In genomic region chr3:38565339-38566214, GRCh38 we compare ENCODE assay signal across 19 cellular contexts.
DNase-seq lines count a peak whose midpoint lies in the region; ATAC-seq, FAIRE-seq and TF ChIP-seq lines count a peak whose summit lies in the region.
"Had no signal": no experiment of that assay in that cellular context is flagged by ENCODE, and none has a peak within 500 bp of the region (broad histone marks: within the 10 kb centered on the region; RNA-seq: fewer than 3 reads in every experiment).

No MANE protein-coding gene starts in this region.

- H3K36me3 Mint-ChIP-seq in activated naive CD8-positive, alpha-beta T cell treated with anti-CD3 and anti-CD28 coated beads, Interleukin-2, amount 10 ng/mL, durations not matched to agents 7 days and 5 days = no peaks in the 10 kb centered on the region
- H3K36me3 Mint-ChIP-seq in activated naive CD8-positive, alpha-beta T cell treated with anti-CD3 and anti-CD28 coated beads, Interleukin-2, amount 50 U/mL, for 24 hours (ENCODE audit: low read depth) = no peaks in the 10 kb centered on the region
- H3K36me3 Mint-ChIP-seq in WTC11 = no peaks in the 10 kb centered on the region

- ATAC-seq in activated naive CD8-positive, alpha-beta T cell treated with anti-CD3 and anti-CD28 coated beads, Interleukin-2, amount 10 ng/mL, durations not matched to agents 7 days and 5 days (ENCODE audit: low read depth) = no peak
- ATAC-seq in activated naive CD8-positive, alpha-beta T cell treated with anti-CD3 and anti-CD28 coated beads, Interleukin-2, amount 50 U/mL, for 24 hours = no peak
- no peak for ATAC-seq in WTC11
- no peak for ATAC-seq in sciatic nerve
- no peak for ATAC-seq in HG03520 (IDR thresholded peaks at IDR 0.05; ENCODE audit: unreplicated experiment)

- no peak for TF ChIP-seq CTCF in WTC11 (IDR thresholded peaks at IDR 0.05)
- no peak for TF ChIP-seq CTCF in kidney (IDR thresholded peaks at IDR 0.05; ENCODE audit: borderline replicate concordance, extremely low read depth, insufficient read depth)

- no peak for FAIRE-seq in kidney (lab: Jason Lieb, UNC)
- FAIRE-seq: G401.6, GM12892 had no signal

- POLR2A ChIA-PET in activated naive CD8-positive, alpha-beta T cell treated with anti-CD3 and anti-CD28 coated beads, Interleukin-2, amount 10 ng/mL, durations not matched to agents 7 days and 5 days (lab: Charles Lee) = no interaction called here
- POLR2A ChIA-PET in WTC11 (lab: Charles Lee) = no interaction called here

- no peaks in the 10 kb centered on the region for H3K27me3 Mint-ChIP-seq in activated naive CD8-positive, alpha-beta T cell treated with anti-CD3 and anti-CD28 coated beads, Interleukin-2, amount 10 ng/mL, durations not matched to agents 7 days and 5 days
- H3K27me3 Mint-ChIP-seq in activated naive CD8-positive, alpha-beta T cell treated with anti-CD3 and anti-CD28 coated beads, Interleukin-2, amount 50 U/mL, for 24 hours = peaks cover 2% of the 10 kb centered on the region
- no peaks in the 10 kb centered on the region; the same call in 1 of the 2 replicates for H3K27me3 Mint-ChIP-seq in WTC11 (ENCODE audit: low read depth)
- H3K27me3 Mint-ChIP-seq: CD4-positive, alpha-beta T cell had no signal

- CTCF ChIA-PET in WTC11 (lab: Charles Lee) = interaction anchor here (1.0 kb wide), 1 partner anchor 37 kb away, joined by 3 read pairs; no protein-coding TSS in a partner anchor

- H3K27ac ChIP-seq in kidney (ENCODE audit: low read depth in 2 of 2, low read length in 2 of 2) (no peak overlapping the region), substantia nigra (ENCODE audit: low read depth, low read length, poor library complexity, severe bottlenecking) (no peak overlapping the region)
- H3K27ac ChIP-seq: GM23248 had no signal

- H3K4me1 Mint-ChIP-seq in activated naive CD8-positive, alpha-beta T cell treated with anti-CD3 and anti-CD28 coated beads, Interleukin-2, amount 10 ng/mL, durations not matched to agents 7 days and 5 days = no peaks in the 10 kb centered on the region
- H3K4me1 Mint-ChIP-seq in activated naive CD8-positive, alpha-beta T cell treated with anti-CD3 and anti-CD28 coated beads, Interleukin-2, amount 50 U/mL, for 24 hours = no peaks in the 10 kb centered on the region
- H3K4me1 Mint-ChIP-seq in WTC11 = no peaks in the 10 kb centered on the region

- H3K9me3 Mint-ChIP-seq in activated naive CD8-positive, alpha-beta T cell treated with anti-CD3 and anti-CD28 coated beads, Interleukin-2, amount 10 ng/mL, durations not matched to agents 7 days and 5 days = no peaks in the 10 kb centered on the region
- no peaks in the 10 kb centered on the region for H3K9me3 Mint-ChIP-seq in activated naive CD8-positive, alpha-beta T cell treated with anti-CD3 and anti-CD28 coated beads, Interleukin-2, amount 50 U/mL, for 24 hours
- H3K9me3 Mint-ChIP-seq in WTC11 = no peaks in the 10 kb centered on the region
- H3K9me3 Mint-ChIP-seq: CD4-positive, alpha-beta T cell had no signal

- H3K4me3 Mint-ChIP-seq in activated naive CD8-positive, alpha-beta T cell treated with anti-CD3 and anti-CD28 coated beads, Interleukin-2, amount 10 ng/mL, durations not matched to agents 7 days and 5 days = no peak overlapping the region
- H3K4me3 Mint-ChIP-seq in activated naive CD8-positive, alpha-beta T cell treated with anti-CD3 and anti-CD28 coated beads, Interleukin-2, amount 50 U/mL, for 24 hours = no peak overlapping the region
- no peak overlapping the region for H3K4me3 Mint-ChIP-seq in WTC11
- H3K4me3 Mint-ChIP-seq: CD4-positive, alpha-beta T cell had no signal

- H3K9ac ChIP-seq in kidney (ENCODE audit: low read length in 2 of 2) = no peak overlapping the region
- H3K9ac ChIP-seq: GM23248 had no signal

- intact Hi-C loops in kidney (cut with DNase I) = no loop called here
- intact Hi-C loops in sciatic nerve (cut with DNase I) = no loop called here

- no peaks in the 10 kb centered on the region for H3K4me1 ChIP-seq in kidney (ENCODE audit: control insufficient read depth in 1 of 2, insufficient read depth in 1 of 2, low read depth in 1 of 2, low read length in 2 of 2)

- no peak overlapping the region for H3K27ac Mint-ChIP-seq in activated naive CD8-positive, alpha-beta T cell treated with anti-CD3 and anti-CD28 coated beads, Interleukin-2, amount 10 ng/mL, durations not matched to agents 7 days and 5 days
- no peak overlapping the region for H3K27ac Mint-ChIP-seq in activated naive CD8-positive, alpha-beta T cell treated with anti-CD3 and anti-CD28 coated beads, Interleukin-2, amount 50 U/mL, for 24 hours
- H3K27ac Mint-ChIP-seq in WTC11 = peak overlapping the region; percentile 29; the same call in 1 of the 2 replicates
- H3K27ac Mint-ChIP-seq: CD4-positive, alpha-beta T cell had no signal

- H3K36me3 ChIP-seq in kidney (ENCODE audit: control insufficient read depth in 1 of 2, insufficient read depth in 2 of 2, low read length in 2 of 2) = no peaks in the 10 kb centered on the region

- DNase-seq in activated naive CD8-positive, alpha-beta T cell treated with anti-CD3 and anti-CD28 coated beads, Interleukin-2, amount 10 ng/mL, durations not matched to agents 7 days and 5 days = peak; percentile 12
- no peak for DNase-seq in activated naive CD8-positive, alpha-beta T cell treated with anti-CD3 and anti-CD28 coated beads, Interleukin-2, amount 50 U/mL, for 24 hours
- DNase-seq in WTC11 (ENCODE audit: low spot score) (no peak), kidney (peak; percentile 39), sciatic nerve (ENCODE audit: low spot score) (peak; percentile 32), substantia nigra (lab: John Stamatoyannopoulos, UW) (no peak), T-helper 2 cell (no peak)
- DNase-seq: AML-193, Calu3, GM23248, KBM-7, NCI-H1092, NCI-H2107, NCI-H226, NCI-H526 treated with DMSO at 0.1 percent for 48 hours had no signal

- no peaks in the 10 kb centered on the region for H3K9me3 ChIP-seq in kidney (ENCODE audit: control insufficient read depth in 1 of 2, low read length in 2 of 2)

- H3K4me3 ChIP-seq in kidney (ENCODE audit: low read length in 2 of 2) = no peak overlapping the region
- H3K4me3 ChIP-seq: GM23248 had no signal

TF ChIP-seq in WTC11, 78 proteins besides CTCF, POLR2A, EP300 and RAD21:
- TF ChIP-seq MAX (CRISPR knock-in tag; IDR thresholded peaks at IDR 0.05) (no peak), ZNF263 (CRISPR knock-in tag; IDR thresholded peaks at IDR 0.05; ENCODE audit: low read depth) (no peak), NFYB (CRISPR knock-in tag; conservative IDR thresholded peaks at IDR 0.05; ENCODE audit: low read depth) (no peak), ZNF219 (CRISPR knock-in tag; IDR thresholded peaks at IDR 0.05; ENCODE audit: borderline replicate concordance) (no peak), TEAD4 (CRISPR knock-in tag; IDR thresholded peaks at IDR 0.05) (no peak)
- TF ChIP-seq, protein P1, sequence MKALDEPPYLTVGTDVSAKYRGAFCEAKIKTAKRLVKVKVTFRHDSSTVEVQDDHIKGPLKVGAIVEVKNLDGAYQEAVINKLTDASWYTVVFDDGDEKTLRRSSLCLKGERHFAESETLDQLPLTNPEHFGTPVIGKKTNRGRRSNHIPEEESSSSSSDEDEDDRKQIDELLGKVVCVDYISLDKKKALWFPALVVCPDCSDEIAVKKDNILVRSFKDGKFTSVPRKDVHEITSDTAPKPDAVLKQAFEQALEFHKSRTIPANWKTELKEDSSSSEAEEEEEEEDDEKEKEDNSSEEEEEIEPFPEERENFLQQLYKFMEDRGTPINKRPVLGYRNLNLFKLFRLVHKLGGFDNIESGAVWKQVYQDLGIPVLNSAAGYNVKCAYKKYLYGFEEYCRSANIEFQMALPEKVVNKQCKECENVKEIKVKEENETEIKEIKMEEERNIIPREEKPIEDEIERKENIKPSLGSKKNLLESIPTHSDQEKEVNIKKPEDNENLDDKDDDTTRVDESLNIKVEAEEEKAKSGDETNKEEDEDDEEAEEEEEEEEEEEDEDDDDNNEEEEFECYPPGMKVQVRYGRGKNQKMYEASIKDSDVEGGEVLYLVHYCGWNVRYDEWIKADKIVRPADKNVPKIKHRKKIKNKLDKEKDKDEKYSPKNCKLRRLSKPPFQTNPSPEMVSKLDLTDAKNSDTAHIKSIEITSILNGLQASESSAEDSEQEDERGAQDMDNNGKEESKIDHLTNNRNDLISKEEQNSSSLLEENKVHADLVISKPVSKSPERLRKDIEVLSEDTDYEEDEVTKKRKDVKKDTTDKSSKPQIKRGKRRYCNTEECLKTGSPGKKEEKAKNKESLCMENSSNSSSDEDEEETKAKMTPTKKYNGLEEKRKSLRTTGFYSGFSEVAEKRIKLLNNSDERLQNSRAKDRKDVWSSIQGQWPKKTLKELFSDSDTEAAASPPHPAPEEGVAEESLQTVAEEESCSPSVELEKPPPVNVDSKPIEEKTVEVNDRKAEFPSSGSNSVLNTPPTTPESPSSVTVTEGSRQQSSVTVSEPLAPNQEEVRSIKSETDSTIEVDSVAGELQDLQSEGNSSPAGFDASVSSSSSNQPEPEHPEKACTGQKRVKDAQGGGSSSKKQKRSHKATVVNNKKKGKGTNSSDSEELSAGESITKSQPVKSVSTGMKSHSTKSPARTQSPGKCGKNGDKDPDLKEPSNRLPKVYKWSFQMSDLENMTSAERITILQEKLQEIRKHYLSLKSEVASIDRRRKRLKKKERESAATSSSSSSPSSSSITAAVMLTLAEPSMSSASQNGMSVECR (CRISPR knock-in tag; IDR thresholded peaks at IDR 0.05; ENCODE audit: borderline replicate concordance) = no peak
- TF ChIP-seq, protein P2, sequence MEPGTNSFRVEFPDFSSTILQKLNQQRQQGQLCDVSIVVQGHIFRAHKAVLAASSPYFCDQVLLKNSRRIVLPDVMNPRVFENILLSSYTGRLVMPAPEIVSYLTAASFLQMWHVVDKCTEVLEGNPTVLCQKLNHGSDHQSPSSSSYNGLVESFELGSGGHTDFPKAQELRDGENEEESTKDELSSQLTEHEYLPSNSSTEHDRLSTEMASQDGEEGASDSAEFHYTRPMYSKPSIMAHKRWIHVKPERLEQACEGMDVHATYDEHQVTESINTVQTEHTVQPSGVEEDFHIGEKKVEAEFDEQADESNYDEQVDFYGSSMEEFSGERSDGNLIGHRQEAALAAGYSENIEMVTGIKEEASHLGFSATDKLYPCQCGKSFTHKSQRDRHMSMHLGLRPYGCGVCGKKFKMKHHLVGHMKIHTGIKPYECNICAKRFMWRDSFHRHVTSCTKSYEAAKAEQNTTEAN (CRISPR knock-in tag; IDR thresholded peaks at IDR 0.05) = no peak
TF ChIP-seq in WTC11: peak in this region for 0.

Comparison
In these comparisons a context has a peak if more than half of its experiments do, and no peak if none do; other contexts are left out.
1. DNase-seq: peak in activated naive CD8-positive, alpha-beta T cell treated with anti-CD3 and anti-CD28 coated beads, Interleukin-2, amount 10 ng/mL, durations not matched to agents 7 days and 5 days (single experiment), kidney (single experiment) and sciatic nerve (single experiment); none in activated naive CD8-positive, alpha-beta T cell treated with anti-CD3 and anti-CD28 coated beads, Interleukin-2, amount 50 U/mL, for 24 hours (single experiment), WTC11 (single experiment), substantia nigra (0 of 49) and T-helper 2 cell (0 of 5).